In genomic region chr3:8931342-8931741, GRCh38 we compare ENCODE assay signal across 1 cellular context.
TF ChIP-seq lines count a peak whose summit lies in the region.

No MANE protein-coding gene starts in this region.

TF ChIP-seq in IMR-90, 13 proteins besides CTCF, POLR2A, EP300 and RAD21:
- no peak for TF ChIP-seq RFX5 (IDR thresholded peaks at IDR 0.05; ENCODE audit: low read depth, low read length)
- TF ChIP-seq MXI1 (IDR thresholded peaks at IDR 0.05; ENCODE audit: borderline replicate concordance, low read depth, low read length) = no peak
- no peak for TF ChIP-seq RCOR1 (IDR thresholded peaks at IDR 0.05; ENCODE audit: insufficient replicate concordance, low read length)
- no peak for TF ChIP-seq CEBPB (IDR thresholded peaks at IDR 0.05; ENCODE audit: low read depth, low read length)
- TF ChIP-seq, protein P1, sequence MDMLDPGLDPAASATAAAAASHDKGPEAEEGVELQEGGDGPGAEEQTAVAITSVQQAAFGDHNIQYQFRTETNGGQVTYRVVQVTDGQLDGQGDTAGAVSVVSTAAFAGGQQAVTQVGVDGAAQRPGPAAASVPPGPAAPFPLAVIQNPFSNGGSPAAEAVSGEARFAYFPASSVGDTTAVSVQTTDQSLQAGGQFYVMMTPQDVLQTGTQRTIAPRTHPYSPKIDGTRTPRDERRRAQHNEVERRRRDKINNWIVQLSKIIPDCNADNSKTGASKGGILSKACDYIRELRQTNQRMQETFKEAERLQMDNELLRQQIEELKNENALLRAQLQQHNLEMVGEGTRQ (IDR thresholded peaks at IDR 0.05; ENCODE audit: low read depth, low read length) = no peak
- no peak for TF ChIP-seq FOS (IDR thresholded peaks at IDR 0.05; ENCODE audit: low read depth, low read length)
- TF ChIP-seq BHLHE40 (IDR thresholded peaks at IDR 0.05; ENCODE audit: low read depth, low read length) = no peak
- TF ChIP-seq NFE2L2 (IDR thresholded peaks at IDR 0.05; ENCODE audit: low read depth, low read length) = no peak
